ENCODE assay signal across 9 cellular contexts in the genomic region with DNA sequence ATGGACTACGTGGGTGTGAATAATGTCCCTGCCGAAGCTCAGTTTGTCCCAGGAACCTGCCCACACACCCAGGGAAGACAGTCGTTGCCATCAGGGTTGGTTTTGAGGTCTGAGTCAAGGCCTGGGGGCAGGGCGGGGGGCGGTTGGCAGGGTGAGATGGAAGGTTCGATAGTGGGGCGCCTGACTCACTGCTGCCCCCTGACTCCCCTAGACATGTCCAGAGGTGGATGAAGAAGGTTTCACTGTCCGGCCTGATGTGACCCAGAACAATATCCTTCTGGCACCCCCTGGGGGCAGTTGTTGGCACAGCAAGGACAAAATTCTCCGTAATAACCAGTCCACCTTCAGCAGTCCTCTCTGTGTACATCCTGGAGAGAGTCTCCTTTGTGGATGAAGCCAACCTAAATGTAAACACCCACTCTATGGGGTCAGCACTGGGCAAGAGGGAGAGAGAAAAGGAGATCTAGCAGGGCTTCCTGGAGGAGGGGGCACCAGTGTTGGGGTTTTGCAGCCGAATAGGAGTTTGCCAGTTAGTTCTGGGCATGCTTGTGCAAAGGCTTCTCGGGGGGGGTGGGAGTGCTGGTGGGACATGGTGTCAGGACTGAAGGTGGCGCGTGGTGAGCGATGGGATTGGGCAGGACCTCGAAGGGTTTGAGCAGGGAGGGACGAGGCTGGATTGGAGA. TPM values are rescaled to one million over a fixed set of nuclear protein-coding genes. Genes with fewer than 3 reads are reported as not detected.
DNase-seq lines count a peak whose midpoint lies in the region; ATAC-seq and TF ChIP-seq lines count a peak whose summit lies in the region.
"Had no signal": no experiment of that assay in that cellular context is flagged by ENCODE, and none has a peak within 500 bp of the region (broad histone marks: within the 10 kb centered on the region; RNA-seq: fewer than 3 reads in every experiment).

No MANE protein-coding gene starts in this region.

- no peaks in the 10 kb centered on the region for H3K27me3 ChIP-seq in thyroid gland

- no peaks in the 10 kb centered on the region for H3K9me3 ChIP-seq in thyroid gland

- peaks cover 0 to 10% of the 10 kb centered on the region in 2 donors for H3K4me1 ChIP-seq in thyroid gland

- H3K27me3 Mint-ChIP-seq in natural killer cell (ENCODE audit: low read depth in 2 of 2) (no peaks in the 10 kb centered on the region), mesothelial cell of epicardium (ENCODE audit: low read depth) (peaks cover 31% of the 10 kb centered on the region)
- H3K27me3 Mint-ChIP-seq in natural killer cell treated with Interleukin-12 subunit alpha and Interleukin-12 subunit beta and Interleukin-15 and Interleukin-18, amount 100 ng/mL, for 72 hours, result no peaks in the 10 kb centered on the region
- H3K27me3 Mint-ChIP-seq: activated naive CD8-positive, alpha-beta T cell had no signal

- H3K4me1 Mint-ChIP-seq in natural killer cell, result peaks cover 7 to 17% of the 10 kb centered on the region in 2 donors
- peaks cover 9 to 31% of the 10 kb centered on the region in 2 donors for H3K4me1 Mint-ChIP-seq in natural killer cell treated with Interleukin-12 subunit alpha and Interleukin-12 subunit beta and Interleukin-15 and Interleukin-18, amount 100 ng/mL, for 72 hours (ENCODE audit: low read depth in 2 of 2)
- H3K4me1 Mint-ChIP-seq in mesothelial cell of epicardium, result peaks cover 5% of the 10 kb centered on the region

- ATAC-seq in natural killer cell (no peak), GM19395 (IDR thresholded peaks at IDR 0.05; ENCODE audit: unreplicated experiment) (no peak)
- no peak for ATAC-seq in natural killer cell treated with Interleukin-12 subunit alpha and Interleukin-12 subunit beta and Interleukin-15 and Interleukin-18, amount 100 ng/mL, for 72 hours

- H3K27ac Mint-ChIP-seq in natural killer cell (no peak overlapping the region), mesothelial cell of epicardium (no peak overlapping the region)
- no peak overlapping the region for H3K27ac Mint-ChIP-seq in natural killer cell treated with Interleukin-12 subunit alpha and Interleukin-12 subunit beta and Interleukin-15 and Interleukin-18, amount 100 ng/mL, for 72 hours
- H3K27ac Mint-ChIP-seq: activated naive CD8-positive, alpha-beta T cell had no signal

- in situ Hi-C loops in astrocyte of the cerebellum (cut with HindIII; ENCODE audit: low sequenced_read_pairs), result no loop called here

- H3K36me3 Mint-ChIP-seq in natural killer cell, result no peaks in the 10 kb centered on the region
- H3K36me3 Mint-ChIP-seq in natural killer cell treated with Interleukin-12 subunit alpha and Interleukin-12 subunit beta and Interleukin-15 and Interleukin-18, amount 100 ng/mL, for 72 hours, result no peaks in the 10 kb centered on the region
- no peaks in the 10 kb centered on the region for H3K36me3 Mint-ChIP-seq in mesothelial cell of epicardium

- 66 to 69% methylated on average over 14 to 15 of the region's 16 CpGs for WGBS in thyroid gland, 2 donors

- TF ChIP-seq CTCF in natural killer cell (IDR thresholded peaks at IDR 0.05), result no peak
- peak; percentile 54 for TF ChIP-seq CTCF in astrocyte of the cerebellum (IDR thresholded peaks at IDR 0.05; ENCODE audit: low read depth, low read length, missing control alignments)
- peak; percentile 69 for TF ChIP-seq CTCF in mesothelial cell of epicardium (IDR thresholded peaks at IDR 0.05; ENCODE audit: unreplicated experiment)
- TF ChIP-seq CTCF in thyroid gland (IDR thresholded peaks at IDR 0.05), result peak in 1 of 6 experiments; percentile 25

- no peaks in the 10 kb centered on the region for H3K36me3 ChIP-seq in thyroid gland

- H3K9me3 Mint-ChIP-seq in natural killer cell (no peaks in the 10 kb centered on the region), mesothelial cell of epicardium (no peaks in the 10 kb centered on the region)
- H3K9me3 Mint-ChIP-seq in natural killer cell treated with Interleukin-12 subunit alpha and Interleukin-12 subunit beta and Interleukin-15 and Interleukin-18, amount 100 ng/mL, for 72 hours, result no peaks in the 10 kb centered on the region

- intact Hi-C loops in natural killer cell (cut with micrococcal nuclease) (loop anchor here (1.0 kb wide), 1 partner anchor 50 kb away; no protein-coding TSS in a partner anchor), thyroid gland (cut with DNase I) (loop anchor here (10.0 kb wide), 1 partner anchor 171 kb away; no protein-coding TSS in a partner anchor)

- H3K4me3 ChIP-seq in astrocyte of the cerebellum (ENCODE audit: low read depth, low read length), result no peak overlapping the region
- no peak overlapping the region for H3K4me3 ChIP-seq in thyroid gland (replicated peaks in 1 of 3)

- peak; percentile 33 for DNase-seq in natural killer cell
- no peak for DNase-seq in natural killer cell treated with Interleukin-12 subunit alpha and Interleukin-12 subunit beta and Interleukin-15 and Interleukin-18, amount 100 ng/mL, for 72 hours (ENCODE audit: low spot score)
- peak; percentile 63 for DNase-seq in RKO (ENCODE audit: low spot score)
- no peak for DNase-seq in astrocyte of the cerebellum (ENCODE audit: low read depth)
- peak in 1 of 2 experiments; percentile 64 for DNase-seq in mesothelial cell of epicardium (ENCODE audit: low spot score in 2 of 2, unreplicated experiment in 2 of 2)
- no peak for DNase-seq in OCI-M2 (lab: John Stamatoyannopoulos, UW; ENCODE audit: unreplicated experiment)
- DNase-seq in thyroid gland, result no peak

- no peak for TF ChIP-seq POLR2A in thyroid gland (IDR thresholded peaks at IDR 0.05)

- H3K4me3 Mint-ChIP-seq in natural killer cell (no peak overlapping the region), mesothelial cell of epicardium (no peak overlapping the region)
- H3K4me3 Mint-ChIP-seq in natural killer cell treated with Interleukin-12 subunit alpha and Interleukin-12 subunit beta and Interleukin-15 and Interleukin-18, amount 100 ng/mL, for 72 hours, result no peak overlapping the region
- H3K4me3 Mint-ChIP-seq: activated naive CD8-positive, alpha-beta T cell had no signal

- H3K27ac ChIP-seq in thyroid gland, result no peak overlapping the region

RNA-seq across cellular contexts. Expression of a gene that starts 19.6 kb away (rescaled TPM):
- total RNA-seq in natural killer cell, result not detected
- not detected for total RNA-seq in natural killer cell treated with Interleukin-12 subunit alpha and Interleukin-12 subunit beta and Interleukin-15 and Interleukin-18, amount 100 ng/mL, for 72 hours
- 0.23 TPM in 1 of 3 replicates, not detected in the others for total RNA-seq in mesothelial cell of epicardium
- 1 to 10 TPM in 1 of 4 donors, under 1 TPM in 1, not detected in 2; 0.78 to 1.3 TPM for total RNA-seq in thyroid gland

RNA-seq across cellular contexts. Expression of a gene that starts 24.1 kb away (rescaled TPM):
- total RNA-seq in natural killer cell (10 to 100 TPM; 56.1 to 67.7 (median 66.5) TPM), mesothelial cell of epicardium (3.8 to 6.2 TPM (median 4.6 TPM) in 3 replicates), thyroid gland (1 to 10 TPM in 1 of 4 donors, under 1 TPM in 2, not detected in 1; 0.40 to 1.6 (median 0.67) TPM)
- total RNA-seq in natural killer cell treated with Interleukin-12 subunit alpha and Interleukin-12 subunit beta and Interleukin-15 and Interleukin-18, amount 100 ng/mL, for 72 hours, result 10 to 100 TPM; 28.6 to 71.0 TPM

RNA-seq across cellular contexts. Expression of a gene that starts 45.9 kb away (rescaled TPM):
- total RNA-seq in natural killer cell, result 1 to 10 TPM; 1.5 to 2.9 (median 1.7) TPM
- 10 to 100 TPM in 1 of 2 donors, 1 to 10 TPM in 1; 9.1 to 12.0 TPM for total RNA-seq in natural killer cell treated with Interleukin-12 subunit alpha and Interleukin-12 subunit beta and Interleukin-15 and Interleukin-18, amount 100 ng/mL, for 72 hours
- 0.35 to 1.0 TPM (median 0.92 TPM) in 3 replicates for total RNA-seq in mesothelial cell of epicardium
- total RNA-seq in thyroid gland, result under 1 TPM in 2 of 4 donors, not detected in 2; 0.89 to 0.94 TPM

RNA-seq across cellular contexts. Expression of a gene that starts 56.1 kb away (rescaled TPM):
- total RNA-seq in natural killer cell (10 to 100 TPM; 41.0 to 59.4 (median 45.8) TPM), mesothelial cell of epicardium (66.1 to 79.0 TPM (median 68.6 TPM) in 3 replicates), thyroid gland (10 to 100 TPM; 17.9 to 35.5 (median 27.9) TPM)
- total RNA-seq in natural killer cell treated with Interleukin-12 subunit alpha and Interleukin-12 subunit beta and Interleukin-15 and Interleukin-18, amount 100 ng/mL, for 72 hours, result 10 to 100 TPM; 71.0 to 75.6 TPM

Comparison
In these comparisons a context has a peak if more than half of its experiments do, and no peak if none do; other contexts are left out.
1. DNase-seq: peak in natural killer cell (single experiment) and RKO (single experiment); none in natural killer cell treated with Interleukin-12 subunit alpha and Interleukin-12 subunit beta and Interleukin-15 and Interleukin-18, amount 100 ng/mL, for 72 hours (single experiment), astrocyte of the cerebellum (single experiment), OCI-M2 (single experiment) and thyroid gland (0 of 2).